Comparison of ENCODE assay signal across 18 cellular contexts in the genomic region with DNA sequence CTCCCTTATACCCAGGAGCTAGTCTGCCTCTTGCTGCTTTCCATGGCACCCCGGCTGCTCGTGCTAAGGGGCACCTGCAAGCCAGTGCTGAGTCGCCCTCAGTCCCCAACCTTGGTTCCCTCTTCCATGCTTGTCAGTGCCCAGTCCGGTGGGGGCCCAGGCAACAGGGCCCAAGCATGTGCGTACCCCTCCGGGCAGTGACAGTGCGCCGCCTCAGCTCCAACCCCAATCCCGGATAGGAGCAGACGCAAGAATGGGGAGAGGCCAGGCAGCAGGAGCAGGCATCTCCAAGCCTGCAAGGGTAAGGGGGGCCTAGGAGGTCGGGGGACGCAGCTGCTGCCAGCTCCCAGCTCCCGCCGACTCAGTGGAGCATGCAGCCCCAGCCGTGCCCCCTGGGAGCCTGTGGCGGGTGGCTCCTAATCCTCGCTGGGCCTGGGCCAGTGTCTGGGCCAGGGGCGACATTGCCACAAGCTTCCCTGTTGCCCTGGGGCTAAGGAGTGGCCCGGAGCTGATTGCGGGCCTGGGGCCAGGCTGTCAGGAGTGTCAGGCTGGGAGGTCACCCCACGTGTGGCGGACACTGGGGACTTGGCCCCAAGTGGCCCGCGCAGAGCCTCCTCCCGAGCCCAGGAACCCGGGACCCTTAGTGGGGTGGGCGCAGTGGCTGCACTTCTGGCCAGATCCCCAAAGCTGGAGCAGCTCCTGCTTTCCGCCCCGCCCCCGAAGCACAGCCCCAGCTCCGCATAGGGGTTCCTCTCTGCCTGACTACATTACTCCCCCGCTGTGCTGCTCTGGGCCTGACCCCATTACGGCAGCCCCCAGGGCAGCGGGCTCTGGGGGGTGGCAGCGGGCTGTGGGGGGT. TPM values are rescaled to one million over a fixed set of nuclear protein-coding genes. Genes with fewer than 3 reads are reported as not detected.
"Had no signal": no experiment of that assay in that cellular context is flagged by ENCODE, and none has a peak within 500 bp of the region (broad histone marks: within the 10 kb centered on the region; RNA-seq: fewer than 3 reads in every experiment).

No MANE protein-coding gene starts in this region.

- H3K9me3 ChIP-seq: ascending aorta, heart right ventricle, psoas muscle, sigmoid colon, suprapubic skin had no signal

- FAIRE-seq: colon, endothelial cell of umbilical vein, frontal cortex had no signal

- H3K4me3 ChIP-seq: ascending aorta, cardiac muscle cell, heart right ventricle, psoas muscle, sigmoid colon, suprapubic skin had no signal

- H3K27me3 ChIP-seq: ascending aorta, cardiac muscle cell, heart right ventricle, sigmoid colon, suprapubic skin had no signal

- H3K27ac ChIP-seq: ascending aorta, cardiac muscle cell, psoas muscle, sigmoid colon, suprapubic skin had no signal

- H3K4me1 ChIP-seq: ascending aorta, suprapubic skin had no signal

- DNase-seq: activated CD4-positive, alpha-beta memory T cell treated with anti-CD3 and anti-CD28 coated beads, Interleukin-2, amount 10 ng/mL, durations not matched to agents 7 days and 5 days; activated gamma-delta T cell treated with Interleukin-2 at 50 U/mL for 16 hours; activated T-cell treated with anti-CD3 and anti-CD28 coated beads, Interleukin-2, amount 50 U/mL, for 72 hours; heart right ventricle; occipital lobe; psoas muscle; sigmoid colon; stimulated activated naive CD4-positive, alpha-beta T cell; T-helper 9 cell had no signal

RNA-seq across cellular contexts. Expression of gene TMIGD1, which starts 54.7 kb away (rescaled TPM):
- total RNA-seq: activated CD4-positive, alpha-beta memory T cell treated with anti-CD3 and anti-CD28 coated beads, Interleukin-2, amount 10 ng/mL, durations not matched to agents 7 days and 5 days; activated T-cell treated with anti-CD3 and anti-CD28 coated beads, Interleukin-2, amount 50 U/mL, for 72 hours; ascending aorta; cardiac muscle cell; endothelial cell of umbilical vein; frontal cortex; heart right ventricle; lower leg skin; mesothelial cell of epicardium; myocyte; occipital lobe; psoas muscle had no signal
- polyA plus RNA-seq: cardiac muscle cell, endothelial cell of umbilical vein, heart right ventricle, psoas muscle had no signal
